Comparison of ENCODE assay signal across 21 cellular contexts in the genomic region with DNA sequence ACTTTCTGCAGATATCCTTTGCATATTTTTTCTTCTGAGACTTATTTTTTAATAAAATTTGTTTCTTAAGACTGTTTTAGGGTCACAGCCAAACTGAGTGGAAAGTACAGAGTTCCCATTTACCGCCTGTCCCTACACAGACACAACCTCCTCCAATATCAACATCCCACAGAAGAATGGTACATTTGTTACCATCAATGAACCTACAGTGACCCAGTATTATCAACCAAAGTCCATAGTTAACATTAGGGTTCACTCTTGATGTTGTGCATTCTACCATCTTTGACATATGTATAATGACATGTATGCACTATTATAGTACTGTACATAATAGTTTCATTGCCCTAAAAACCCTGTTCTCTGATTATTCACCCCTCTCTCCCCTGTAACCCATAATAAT.
"Had no signal": no experiment of that assay in that cellular context is flagged by ENCODE, and none has a peak within 500 bp of the region (broad histone marks: within the 10 kb centered on the region; RNA-seq: fewer than 3 reads in every experiment).

No MANE protein-coding gene starts in this region.

- H3K27ac Mint-ChIP-seq: activated CD4-positive, alpha-beta memory T cell treated with anti-CD3 and anti-CD28 coated beads, Interleukin-2, amount 10 ng/mL, durations not matched to agents 7 days and 5 days; activated CD4-positive, alpha-beta T cell treated with anti-CD3 and anti-CD28 coated beads for 36 hours; activated naive CD4-positive, alpha-beta T cell treated with anti-CD3 and anti-CD28 coated beads, Interleukin-2, amount 50 U/mL, for 24 hours; T-cell had no signal

- ATAC-seq: activated CD4-positive, alpha-beta T cell treated with anti-CD3 and anti-CD28 coated beads for 36 hours; T-cell had no signal

- H3K4me3 Mint-ChIP-seq: activated CD4-positive, alpha-beta memory T cell treated with anti-CD3 and anti-CD28 coated beads, Interleukin-2, amount 10 ng/mL, durations not matched to agents 7 days and 5 days; activated CD4-positive, alpha-beta T cell treated with anti-CD3 and anti-CD28 coated beads for 36 hours; activated naive CD4-positive, alpha-beta T cell treated with anti-CD3 and anti-CD28 coated beads, Interleukin-2, amount 50 U/mL, for 24 hours; brain; T-cell had no signal

- H3K9me3 Mint-ChIP-seq: activated CD4-positive, alpha-beta memory T cell treated with anti-CD3 and anti-CD28 coated beads, Interleukin-2, amount 10 ng/mL, durations not matched to agents 7 days and 5 days; activated naive CD4-positive, alpha-beta T cell treated with anti-CD3 and anti-CD28 coated beads, Interleukin-2, amount 50 U/mL, for 24 hours; T-cell had no signal

- DNase-seq: activated CD4-positive, alpha-beta memory T cell treated with anti-CD3 and anti-CD28 coated beads, Interleukin-2, amount 10 ng/mL, durations not matched to agents 7 days and 5 days; activated CD4-positive, alpha-beta T cell treated with anti-CD3 and anti-CD28 coated beads for 36 hours; activated CD4-positive, alpha-beta T cell treated with anti-CD3 and anti-CD28 coated beads, Interleukin-2, amount 50 U/mL, for 1 hour; activated effector memory CD4-positive, alpha-beta T cell treated with Interleukin-2 at 50 U/mL for 16 hours; activated naive CD4-positive, alpha-beta T cell; MG63; MV-4-11; NCI-H1092 treated with DMSO at 0.1 percent for 48 hours; NCI-H1436; NCI-H1694 treated with DMSO at 0.1 percent for 48 hours; NCI-H2029 treated with DMSO at 0.1 percent for 48 hours; NCI-H345; NCI-H510A; NCI-H69; NK-92 treated with Interleukin-12 subunit alpha and Interleukin-12 subunit beta, amount 100 ng/mL, for 24 hours; OCI-M1; SIG-M5; T-cell; WERI-Rb-1 had no signal

- H3K9me3 ChIP-seq: MG63 had no signal

- H3K27me3 ChIP-seq: MG63 had no signal

- H3K4me3 ChIP-seq: MG63 had no signal

- H3K27ac ChIP-seq: WERI-Rb-1 had no signal

- H3K27me3 Mint-ChIP-seq: activated CD4-positive, alpha-beta memory T cell treated with anti-CD3 and anti-CD28 coated beads, Interleukin-2, amount 10 ng/mL, durations not matched to agents 7 days and 5 days; activated CD4-positive, alpha-beta T cell treated with anti-CD3 and anti-CD28 coated beads for 36 hours; activated naive CD4-positive, alpha-beta T cell treated with anti-CD3 and anti-CD28 coated beads, Interleukin-2, amount 50 U/mL, for 24 hours; brain; T-cell had no signal
